Comparison of ENCODE assay signal across 8 cellular contexts in genomic region chr4:73257242-73257994, GRCh38. TPM values are rescaled to one million over a fixed set of nuclear protein-coding genes. Genes with fewer than 3 reads are reported as not detected.
DNase-seq lines count a peak whose midpoint lies in the region; ATAC-seq, FAIRE-seq and TF ChIP-seq lines count a peak whose summit lies in the region.

No MANE protein-coding gene starts in this region.

- H3K27ac Mint-ChIP-seq in central memory CD8-positive, alpha-beta T cell (ENCODE audit: low read depth): peak overlapping the region; percentile 100

- intact Hi-C loops in kidney (cut with DNase I): no loop called here

- peaks cover 30% of the 10 kb centered on the region for H3K36me3 Mint-ChIP-seq in central memory CD8-positive, alpha-beta T cell (ENCODE audit: insufficient read depth)

- DNase-seq in GM03348 (ENCODE audit: low spot score): peak; percentile 76
- peak; percentile 9 for DNase-seq in NCI-H2196 treated with DMSO at 0.1 percent for 48 hours (lab: John Stamatoyannopoulos, UW; ENCODE audit: unreplicated experiment)
- peak; percentile 37 to 54 for DNase-seq in central memory CD8-positive, alpha-beta T cell (ENCODE audit: low spot score in 2 of 2)
- no peak for DNase-seq in kidney
- peak; percentile 23 to 52 (median 43) for DNase-seq in stimulated activated CD4-positive, alpha-beta T cell treated with anti-CD3 and anti-CD28 coated beads, Interleukin-12 subunit alpha, Interleukin-12 subunit beta, amount 100 ng/mL, for 48 hours (ENCODE audit: low read depth in 2 of 3, low spot score in 1 of 3)
- no peak for DNase-seq in GM19238 (ENCODE audit: insufficient read length, low spot score)

- peak overlapping the region; percentile 92 for H3K4me3 ChIP-seq in WI38 (ENCODE audit: low read depth, low read length)
- peak overlapping the region; percentile 82 to 87 for H3K4me3 ChIP-seq in kidney (ENCODE audit: low read length in 2 of 2)

- TF ChIP-seq CTCF in WI38 (IDR thresholded peaks at IDR 0.05; ENCODE audit: low read depth, low read length) (peak; percentile 77), kidney (IDR thresholded peaks at IDR 0.05; ENCODE audit: borderline replicate concordance, extremely low read depth, insufficient read depth) (peak; percentile 77)

- peak; percentile 54 for FAIRE-seq in kidney (lab: Jason Lieb, UNC)

- H3K27ac ChIP-seq in kidney (ENCODE audit: low read depth in 2 of 2, low read length in 2 of 2): peak overlapping the region; percentile 98

- peak overlapping the region; percentile 99 for H3K4me3 Mint-ChIP-seq in central memory CD8-positive, alpha-beta T cell

- no peaks in the 10 kb centered on the region for H3K9me3 ChIP-seq in kidney (ENCODE audit: control insufficient read depth in 1 of 2, low read length in 2 of 2)

- H3K9ac ChIP-seq in kidney (ENCODE audit: low read length in 2 of 2): peak overlapping the region; percentile 87 to 90

- H3K4me1 Mint-ChIP-seq in central memory CD8-positive, alpha-beta T cell: peaks cover 65% of the 10 kb centered on the region

- no peaks in the 10 kb centered on the region for H3K9me3 Mint-ChIP-seq in central memory CD8-positive, alpha-beta T cell

- H3K27me3 Mint-ChIP-seq in central memory CD8-positive, alpha-beta T cell: no peaks in the 10 kb centered on the region

- peaks cover 8 to 11% of the 10 kb centered on the region in 2 donors for H3K4me1 ChIP-seq in kidney (ENCODE audit: control insufficient read depth in 1 of 2, insufficient read depth in 1 of 2, low read depth in 1 of 2, low read length in 2 of 2)

- H3K36me3 ChIP-seq in kidney (ENCODE audit: control insufficient read depth in 1 of 2, insufficient read depth in 2 of 2, low read length in 2 of 2): peaks cover 0 to 2% of the 10 kb centered on the region in 2 donors

- peak; percentile 21 for ATAC-seq in HG03066 (IDR thresholded peaks at IDR 0.05; ENCODE audit: low read depth, unreplicated experiment)
- ATAC-seq in central memory CD8-positive, alpha-beta T cell (replicated peaks; ENCODE audit: extremely low read depth, poor library complexity, severe bottlenecking): peak; percentile 14

RNA-seq across cellular contexts. Expression of gene ANKRD17, which starts 1.2 kb away (rescaled TPM):
- 67.7 TPM for total RNA-seq in kidney
- polyA plus RNA-seq in kidney (ENCODE audit: insufficient read depth, low read depth, low replicate concordance): 13.3 TPM

Comparison
In these comparisons a context has a peak if more than half of its experiments do, and no peak if none do; other contexts are left out.
1. DNase-seq: peak in GM03348 (single experiment), NCI-H2196 treated with DMSO at 0.1 percent for 48 hours (single experiment), central memory CD8-positive, alpha-beta T cell (2 of 2) and stimulated activated CD4-positive, alpha-beta T cell treated with anti-CD3 and anti-CD28 coated beads, Interleukin-12 subunit alpha, Interleukin-12 subunit beta, amount 100 ng/mL, for 48 hours (3 of 3); none in kidney (single experiment) and GM19238 (single experiment).